Comparison of ENCODE assay signal across 9 cellular contexts in genomic region chr6:52306972-52307849, GRCh38. TPM values are rescaled to one million over a fixed set of nuclear protein-coding genes. Genes with fewer than 3 reads are reported as not detected.
DNase-seq lines count a peak whose midpoint lies in the region; ATAC-seq, FAIRE-seq and TF ChIP-seq lines count a peak whose summit lies in the region.
"Had no signal": no experiment of that assay in that cellular context is flagged by ENCODE, and none has a peak within 500 bp of the region (broad histone marks: within the 10 kb centered on the region; RNA-seq: fewer than 3 reads in every experiment).

No MANE protein-coding gene starts in this region.

- no peaks in the 10 kb centered on the region for H3K4me1 ChIP-seq in kidney (ENCODE audit: control insufficient read depth in 1 of 2, insufficient read depth in 1 of 2, low read depth in 1 of 2, low read length in 2 of 2)
- H3K4me1 ChIP-seq in upper lobe of left lung, result peaks cover 14 to 44% (median 31%) of the 10 kb centered on the region in 4 donors
- H3K4me1 ChIP-seq: psoas muscle had no signal

- ATAC-seq in upper lobe of left lung (ENCODE audit: low FRiP score in 2 of 2), result peak; percentile 25 to 81
- ATAC-seq in HG02763 (IDR thresholded peaks at IDR 0.05; ENCODE audit: unreplicated experiment), result no peak
- ATAC-seq in GM18511 (IDR thresholded peaks at IDR 0.05; ENCODE audit: unreplicated experiment), result no peak
- ATAC-seq: psoas muscle had no signal

- CTCF ChIA-PET in activated naive CD4-positive, alpha-beta T cell treated with anti-CD3 and anti-CD28 coated beads, Interleukin-2, amount 10 ng/mL, durations not matched to agents 7 days and 5 days (lab: Charles Lee), result interaction anchor here (0.6 to 4.0 kb wide), 6 partner anchors 18 to 90 kb away, joined by 4 to 32 read pairs (median 13); partner anchors contain the start of genes MCM3 and PAQR8
- CTCF ChIA-PET in activated CD4-positive, alpha-beta memory T cell treated with anti-CD3 and anti-CD28 coated beads for 36 hours (lab: Charles Lee), result interaction anchor here (0.8 to 3.9 kb wide), 3 partner anchors 10 to 94 kb away, joined by 3 to 19 read pairs (median 5); partner anchors contain the start of gene MCM3

- POLR2A ChIA-PET in activated CD4-positive, alpha-beta memory T cell treated with anti-CD3 and anti-CD28 coated beads for 36 hours (lab: Charles Lee), result interaction anchor here (0.6 to 2.7 kb wide), 3 partner anchors 10 to 47 kb away, joined by 3 to 8 read pairs (median 4); partner anchors contain the start of gene MCM3

- no peak overlapping the region for H3K4me3 ChIP-seq in kidney (ENCODE audit: low read length in 2 of 2)
- peak overlapping the region in 2 of 4 donors; percentile 14 to 26 for H3K4me3 ChIP-seq in upper lobe of left lung
- H3K4me3 ChIP-seq: psoas muscle had no signal

- no peaks in the 10 kb centered on the region for H3K9me3 ChIP-seq in kidney (ENCODE audit: control insufficient read depth in 1 of 2, low read length in 2 of 2)
- no peaks in the 10 kb centered on the region for H3K9me3 ChIP-seq in upper lobe of left lung
- H3K9me3 ChIP-seq: psoas muscle had no signal

- peak in 1 of 4 donors; percentile 26 for TF ChIP-seq POLR2A in upper lobe of left lung (IDR thresholded peaks at IDR 0.05)

- no peaks in the 10 kb centered on the region for H3K27me3 ChIP-seq in upper lobe of left lung

- peak in 1 of 4 donors; percentile 37 for TF ChIP-seq EP300 in upper lobe of left lung (IDR thresholded peaks at IDR 0.05)

- WGBS in upper lobe of left lung, 2 donors, result 40 to 51% methylated on average over 30 to 32 of the region's 32 CpGs

- H3K9me3 Mint-ChIP-seq in activated naive CD4-positive, alpha-beta T cell treated with anti-CD3 and anti-CD28 coated beads, Interleukin-2, amount 10 ng/mL, durations not matched to agents 7 days and 5 days, result no peaks in the 10 kb centered on the region
- H3K9me3 Mint-ChIP-seq in activated CD4-positive, alpha-beta memory T cell treated with anti-CD3 and anti-CD28 coated beads for 36 hours, result no peaks in the 10 kb centered on the region

- H3K36me3 Mint-ChIP-seq in activated naive CD4-positive, alpha-beta T cell treated with anti-CD3 and anti-CD28 coated beads, Interleukin-2, amount 10 ng/mL, durations not matched to agents 7 days and 5 days, result peaks cover 5% of the 10 kb centered on the region
- H3K36me3 Mint-ChIP-seq in activated CD4-positive, alpha-beta memory T cell treated with anti-CD3 and anti-CD28 coated beads for 36 hours, result no peaks in the 10 kb centered on the region

- no peak for FAIRE-seq in kidney (lab: Jason Lieb, UNC)

- TF ChIP-seq CTCF in kidney (IDR thresholded peaks at IDR 0.05; ENCODE audit: borderline replicate concordance, extremely low read depth, insufficient read depth), result no peak
- TF ChIP-seq CTCF in upper lobe of left lung (IDR thresholded peaks at IDR 0.05), result no peak

- peak overlapping the region; percentile 91 for H3K27ac Mint-ChIP-seq in activated naive CD4-positive, alpha-beta T cell treated with anti-CD3 and anti-CD28 coated beads, Interleukin-2, amount 10 ng/mL, durations not matched to agents 7 days and 5 days
- peak overlapping the region; percentile 71 for H3K27ac Mint-ChIP-seq in activated CD4-positive, alpha-beta memory T cell treated with anti-CD3 and anti-CD28 coated beads for 36 hours

- H3K36me3 ChIP-seq in kidney (ENCODE audit: control insufficient read depth in 1 of 2, insufficient read depth in 2 of 2, low read length in 2 of 2) (no peaks in the 10 kb centered on the region), upper lobe of left lung (no peaks in the 10 kb centered on the region)

- peak overlapping the region; percentile 55 for H3K4me3 Mint-ChIP-seq in activated naive CD4-positive, alpha-beta T cell treated with anti-CD3 and anti-CD28 coated beads, Interleukin-2, amount 10 ng/mL, durations not matched to agents 7 days and 5 days
- H3K4me3 Mint-ChIP-seq in activated CD4-positive, alpha-beta memory T cell treated with anti-CD3 and anti-CD28 coated beads for 36 hours, result peak overlapping the region; percentile 36

- H3K4me1 Mint-ChIP-seq in activated naive CD4-positive, alpha-beta T cell treated with anti-CD3 and anti-CD28 coated beads, Interleukin-2, amount 10 ng/mL, durations not matched to agents 7 days and 5 days, result peaks cover 67% of the 10 kb centered on the region
- peaks cover 66% of the 10 kb centered on the region for H3K4me1 Mint-ChIP-seq in activated CD4-positive, alpha-beta memory T cell treated with anti-CD3 and anti-CD28 coated beads for 36 hours (ENCODE audit: low read depth)

- intact Hi-C loops in activated CD4-positive, alpha-beta memory T cell treated with anti-CD3 and anti-CD28 coated beads for 36 hours (cut with micrococcal nuclease), result no loop called here
- intact Hi-C loops in kidney (cut with DNase I), result no loop called here

- H3K27ac ChIP-seq in kidney (ENCODE audit: low read depth in 2 of 2, low read length in 2 of 2) (no peak overlapping the region), upper lobe of left lung (peak overlapping the region; percentile 14 to 90 (median 72))
- H3K27ac ChIP-seq: psoas muscle had no signal

- no peaks in the 10 kb centered on the region for H3K27me3 Mint-ChIP-seq in activated naive CD4-positive, alpha-beta T cell treated with anti-CD3 and anti-CD28 coated beads, Interleukin-2, amount 10 ng/mL, durations not matched to agents 7 days and 5 days
- no peaks in the 10 kb centered on the region for H3K27me3 Mint-ChIP-seq in activated CD4-positive, alpha-beta memory T cell treated with anti-CD3 and anti-CD28 coated beads for 36 hours

- no peak overlapping the region for H3K9ac ChIP-seq in kidney (ENCODE audit: low read length in 2 of 2)

- no peak for DNase-seq in activated naive CD4-positive, alpha-beta T cell treated with anti-CD3 and anti-CD28 coated beads, Interleukin-2, amount 10 ng/mL, durations not matched to agents 7 days and 5 days
- no peak for DNase-seq in activated naive CD4-positive, alpha-beta T cell treated with anti-CD3 and anti-CD28 coated beads, Interleukin-2, amount 50 U/mL, for 16 hours
- no peak for DNase-seq in activated CD4-positive, alpha-beta memory T cell treated with anti-CD3 and anti-CD28 coated beads for 36 hours
- peak; percentile 72 for DNase-seq in kidney
- DNase-seq in upper lobe of left lung, result peak; percentile 68 to 85
- no peak for DNase-seq in NCI-H774 (lab: John Stamatoyannopoulos, UW)
- DNase-seq: psoas muscle had no signal

RNA-seq across cellular contexts. Expression of gene MCM3, which starts 22.7 kb away (rescaled TPM):
- 100 to 1,000 TPM; 231 to 244 TPM for total RNA-seq in activated CD4-positive, alpha-beta memory T cell treated with anti-CD3 and anti-CD28 coated beads for 36 hours
- total RNA-seq in kidney (40.9 TPM), upper lobe of left lung (10 to 100 TPM; 20.4 to 35.9 (median 28.2) TPM)
- 19.7 TPM for polyA plus RNA-seq in kidney (ENCODE audit: insufficient read depth, low read depth, low replicate concordance)

RNA-seq across cellular contexts. Expression of gene PAQR8, which starts 54.7 kb away (rescaled TPM):
- total RNA-seq in activated CD4-positive, alpha-beta memory T cell treated with anti-CD3 and anti-CD28 coated beads for 36 hours, result 10 to 100 TPM; 11.2 to 12.2 TPM
- total RNA-seq in kidney, result 7.5 TPM
- polyA plus RNA-seq in kidney (ENCODE audit: insufficient read depth, low read depth, low replicate concordance), result 5.9 TPM
- 10 to 100 TPM in 3 of 6 donors, 1 to 10 TPM in 3; 3.4 to 21.6 (median 9.3) TPM for total RNA-seq in upper lobe of left lung

Comparison
In these comparisons a context has a peak if more than half of its experiments do, and no peak if none do; other contexts are left out.
1. DNase-seq: peak in kidney (single experiment) and upper lobe of left lung (2 of 2); none in activated naive CD4-positive, alpha-beta T cell treated with anti-CD3 and anti-CD28 coated beads, Interleukin-2, amount 10 ng/mL, durations not matched to agents 7 days and 5 days (single experiment), activated naive CD4-positive, alpha-beta T cell treated with anti-CD3 and anti-CD28 coated beads, Interleukin-2, amount 50 U/mL, for 16 hours (single experiment), activated CD4-positive, alpha-beta memory T cell treated with anti-CD3 and anti-CD28 coated beads for 36 hours (single experiment) and NCI-H774 (single experiment).
2. H3K27ac ChIP-seq: peak in upper lobe of left lung (4 of 4); none in kidney (0 of 2).
3. ATAC-seq: peak in upper lobe of left lung (2 of 2); none in HG02763 (single experiment) and GM18511 (single experiment).